In genomic region chr1:198538579-198539364, GRCh38 we compare ENCODE assay signal across 29 cellular contexts. TPM values are rescaled to one million over a fixed set of nuclear protein-coding genes. Genes with fewer than 3 reads are reported as not detected.
DNase-seq lines count a peak whose midpoint lies in the region; ATAC-seq, FAIRE-seq and TF ChIP-seq lines count a peak whose summit lies in the region.
"Had no signal": no experiment of that assay in that cellular context is flagged by ENCODE, and none has a peak within 500 bp of the region (broad histone marks: within the 10 kb centered on the region; RNA-seq: fewer than 3 reads in every experiment).

No MANE protein-coding gene starts in this region.

- no peak for TF ChIP-seq EP300 in SK-N-SH (IDR thresholded peaks at IDR 0.05; ENCODE audit: borderline replicate concordance in 1 of 2, low read depth in 1 of 2, low read length in 1 of 2)

- no peaks in the 10 kb centered on the region for H3K9me2 ChIP-seq in SK-N-SH

- TF ChIP-seq POLR2A in GM12891 (IDR thresholded peaks at IDR 0.05; ENCODE audit: low read depth, low read length), result no peak

- H3K27me3 ChIP-seq in neural progenitor cell (no peaks in the 10 kb centered on the region), SK-N-SH (ENCODE audit: insufficient read depth) (no peaks in the 10 kb centered on the region)
- H3K27me3 ChIP-seq: breast epithelium, esophagus muscularis mucosa, gastrocnemius medialis, sigmoid colon had no signal

- peak overlapping the region; percentile 42 for H3K4me3 Mint-ChIP-seq in activated CD4-positive, alpha-beta T cell treated with anti-CD3 and anti-CD28 coated beads for 36 hours
- H3K4me3 Mint-ChIP-seq in activated CD8-positive, alpha-beta T cell treated with anti-CD3 and anti-CD28 coated beads for 36 hours, result peak overlapping the region; percentile 67
- H3K4me3 Mint-ChIP-seq in neural progenitor cell, result no peak overlapping the region
- H3K4me3 Mint-ChIP-seq: neural crest cell; T-helper 1 cell treated with Interleukin-12 subunit alpha and Interleukin-12 subunit beta and Interleukin-4 antibody, amounts not matched to agents 30 μg/mL and 1 μg/mL, for 36 hours had no signal

- 95% methylated on average over 7 of the region's 7 CpGs for WGBS in SK-N-SH (ENCODE audit: low lambda C conversion rate)

- peak; percentile 45 for FAIRE-seq in GM12891 (lab: Jason Lieb, UNC)
- FAIRE-seq: colon, H1, HTR-8/SVneo had no signal

- H2AFZ ChIP-seq in neural progenitor cell (replicated peaks), result peak overlapping the region; percentile 61
- H2AFZ ChIP-seq in SK-N-SH (ENCODE audit: low read depth), result no peak overlapping the region

- H3K9ac ChIP-seq in neural progenitor cell (no peak overlapping the region), SK-N-SH (no peak overlapping the region)

- no peak overlapping the region for H3K4me2 ChIP-seq in neural progenitor cell
- H3K4me2 ChIP-seq in SK-N-SH, result no peak overlapping the region

- peaks cover under 1% of the 10 kb centered on the region for H3K9me3 Mint-ChIP-seq in activated CD4-positive, alpha-beta T cell treated with anti-CD3 and anti-CD28 coated beads for 36 hours (ENCODE audit: low read depth)
- H3K9me3 Mint-ChIP-seq in activated CD8-positive, alpha-beta T cell treated with anti-CD3 and anti-CD28 coated beads for 36 hours, result peaks cover under 1% of the 10 kb centered on the region
- H3K9me3 Mint-ChIP-seq in neural progenitor cell, result no peaks in the 10 kb centered on the region
- H3K9me3 Mint-ChIP-seq: neural crest cell had no signal

- TF ChIP-seq CTCF in activated CD8-positive, alpha-beta T cell treated with anti-CD3 and anti-CD28 coated beads for 36 hours (IDR thresholded peaks at IDR 0.05), result no peak
- TF ChIP-seq CTCF in neural progenitor cell (IDR thresholded peaks at IDR 0.05) (no peak), SK-N-SH (IDR thresholded peaks at IDR 0.05) (no peak)

- peaks cover 78% of the 10 kb centered on the region for H3K4me1 Mint-ChIP-seq in activated CD4-positive, alpha-beta T cell treated with anti-CD3 and anti-CD28 coated beads for 36 hours
- H3K4me1 Mint-ChIP-seq in activated CD8-positive, alpha-beta T cell treated with anti-CD3 and anti-CD28 coated beads for 36 hours (ENCODE audit: low read depth), result peaks cover 77% of the 10 kb centered on the region
- no peaks in the 10 kb centered on the region for H3K4me1 Mint-ChIP-seq in neural progenitor cell

- H3K79me2 ChIP-seq in neural progenitor cell (ENCODE audit: low read depth), result no peaks in the 10 kb centered on the region
- H3K79me2 ChIP-seq in SK-N-SH (ENCODE audit: insufficient read depth), result no peaks in the 10 kb centered on the region

- intact Hi-C loops in activated CD4-positive, alpha-beta T cell treated with anti-CD3 and anti-CD28 coated beads for 36 hours (cut with DNase I, micrococcal nuclease), result no loop called here
- intact Hi-C loops in activated CD8-positive, alpha-beta T cell treated with anti-CD3 and anti-CD28 coated beads for 36 hours (cut with micrococcal nuclease), result no loop called here

- peaks cover under 1% of the 10 kb centered on the region for H3K36me3 Mint-ChIP-seq in activated CD4-positive, alpha-beta T cell treated with anti-CD3 and anti-CD28 coated beads for 36 hours (ENCODE audit: low read depth)
- peaks cover 4% of the 10 kb centered on the region for H3K36me3 Mint-ChIP-seq in activated CD8-positive, alpha-beta T cell treated with anti-CD3 and anti-CD28 coated beads for 36 hours (ENCODE audit: low read depth)
- no peaks in the 10 kb centered on the region for H3K36me3 Mint-ChIP-seq in neural progenitor cell

- H3K9me3 ChIP-seq in neural progenitor cell (ENCODE audit: low read depth) (no peaks in the 10 kb centered on the region), SK-N-SH (no peaks in the 10 kb centered on the region)
- H3K9me3 ChIP-seq: breast epithelium, esophagus muscularis mucosa, gastrocnemius medialis, sigmoid colon had no signal

- POLR2A ChIA-PET in activated CD4-positive, alpha-beta T cell treated with anti-CD3 and anti-CD28 coated beads for 36 hours (lab: Charles Lee), result no interaction called here
- POLR2A ChIA-PET in activated CD8-positive, alpha-beta T cell treated with anti-CD3 and anti-CD28 coated beads for 36 hours (lab: Charles Lee), result interaction anchor here (0.7 to 1.0 kb wide), 2 partner anchors 9 to 16 kb away, joined by 3 read pairs; no protein-coding TSS in a partner anchor
- POLR2A ChIA-PET in SK-N-SH (lab: Yijun Ruan, JAX), result no interaction called here

- no peaks in the 10 kb centered on the region for H3K36me3 ChIP-seq in neural progenitor cell
- no peaks in the 10 kb centered on the region for H3K36me3 ChIP-seq in SK-N-SH (replicated peaks in 1 of 2; ENCODE audit: control insufficient read depth in 1 of 2, insufficient read depth in 2 of 2, low read length in 1 of 2)
- H3K36me3 ChIP-seq: breast epithelium, esophagus muscularis mucosa, gastrocnemius medialis, sigmoid colon had no signal

- H3K27ac ChIP-seq in neural progenitor cell (no peak overlapping the region), SK-N-SH (ENCODE audit: low read depth in 2 of 2, low read length in 1 of 2) (no peak overlapping the region)
- H3K27ac ChIP-seq: 22Rv1, breast epithelium, esophagus muscularis mucosa, gastrocnemius medialis, sigmoid colon had no signal

- H3K27me3 Mint-ChIP-seq in activated CD4-positive, alpha-beta T cell treated with anti-CD3 and anti-CD28 coated beads for 36 hours, result no peaks in the 10 kb centered on the region
- H3K27me3 Mint-ChIP-seq in activated CD8-positive, alpha-beta T cell treated with anti-CD3 and anti-CD28 coated beads for 36 hours, result no peaks in the 10 kb centered on the region
- H3K27me3 Mint-ChIP-seq in neural progenitor cell (ENCODE audit: insufficient read depth, low read depth), result no peaks in the 10 kb centered on the region

- no peak for DNase-seq in activated CD4-positive, alpha-beta T cell treated with anti-CD3 and anti-CD28 coated beads for 36 hours
- DNase-seq in activated CD4-positive, alpha-beta T cell treated with anti-CD3 and anti-CD28 coated beads, Interleukin-2, amount 50 U/mL, for 48 hours, result no peak
- DNase-seq in GM12891 (ENCODE audit: insufficient read length, low spot score) (no peak), neural progenitor cell (ENCODE audit: low spot score) (no peak), SK-N-SH (no peak)
- DNase-seq in activated CD8-positive, alpha-beta T cell treated with anti-CD3 and anti-CD28 coated beads for 36 hours, result no peak
- DNase-seq in effector CD8-positive, alpha-beta T cell (lab: John Stamatoyannopoulos, UW), result no peak
- DNase-seq: activated CD4-positive, alpha-beta T cell treated with anti-CD3 and anti-CD28 coated beads for 48 hours; gastrocnemius medialis; islet precursor cell; NCI-H1048; NCI-H2029; NCI-H2227 treated with DMSO at 0.1 percent for 48 hours; NCI-H748 treated with DMSO at 0.1 percent for 48 hours; SHP77 treated with DMSO at 0.1 percent for 48 hours; sigmoid colon had no signal

- H3K27ac Mint-ChIP-seq in activated CD4-positive, alpha-beta T cell treated with anti-CD3 and anti-CD28 coated beads for 36 hours, result peak overlapping the region; percentile 69
- peak overlapping the region; percentile 91 for H3K27ac Mint-ChIP-seq in activated CD8-positive, alpha-beta T cell treated with anti-CD3 and anti-CD28 coated beads for 36 hours
- H3K27ac Mint-ChIP-seq in neural progenitor cell, result no peak overlapping the region
- H3K27ac Mint-ChIP-seq: T-helper 1 cell treated with Interleukin-12 subunit alpha and Interleukin-12 subunit beta and Interleukin-4 antibody, amounts not matched to agents 30 μg/mL and 1 μg/mL, for 36 hours had no signal

- no peaks in the 10 kb centered on the region for H3F3A ChIP-seq in neural progenitor cell (ENCODE audit: low read depth)
- peaks cover 3% of the 10 kb centered on the region for H3F3A ChIP-seq in SK-N-SH (replicated peaks; ENCODE audit: insufficient read depth)

- no peak for ATAC-seq in activated CD4-positive, alpha-beta T cell treated with anti-CD3 and anti-CD28 coated beads for 36 hours
- no peak for ATAC-seq in activated CD8-positive, alpha-beta T cell treated with anti-CD3 and anti-CD28 coated beads for 36 hours
- ATAC-seq in HG03521 (IDR thresholded peaks at IDR 0.05; ENCODE audit: unreplicated experiment), result no peak
- ATAC-seq: gastrocnemius medialis had no signal

- no peaks in the 10 kb centered on the region for H4K20me1 ChIP-seq in neural progenitor cell (ENCODE audit: low read depth)
- H4K20me1 ChIP-seq in SK-N-SH (ENCODE audit: insufficient read depth), result no peaks in the 10 kb centered on the region

- CTCF ChIA-PET in activated CD4-positive, alpha-beta T cell treated with anti-CD3 and anti-CD28 coated beads for 36 hours (lab: Charles Lee), result interaction anchor here (0.7 to 1.2 kb wide), 2 partner anchors 11 to 82 kb away, joined by 3 read pairs; no protein-coding TSS in a partner anchor
- CTCF ChIA-PET in activated CD8-positive, alpha-beta T cell treated with anti-CD3 and anti-CD28 coated beads for 36 hours (lab: Charles Lee), result interaction anchor here (0.9 kb wide), 2 partner anchors 9 to 15 kb away, joined by 3 read pairs; no protein-coding TSS in a partner anchor
- CTCF ChIA-PET in SK-N-SH (lab: Yijun Ruan, JAX), result no interaction called here

- no peak for TF ChIP-seq RAD21 in SK-N-SH (IDR thresholded peaks at IDR 0.05; ENCODE audit: low read length)

- H3K4me1 ChIP-seq in neural progenitor cell (peaks cover 3% of the 10 kb centered on the region), SK-N-SH (ENCODE audit: control insufficient read depth in 1 of 2, insufficient read depth in 2 of 2, low read depth in 1 of 2, low read length in 1 of 2) (peaks cover 0 to 5% of the 10 kb centered on the region in 2 experiments; a peak in 2 of 4 replicates)
- H3K4me1 ChIP-seq: esophagus muscularis mucosa, gastrocnemius medialis, sigmoid colon had no signal

- H3K4me3 ChIP-seq in neural progenitor cell (no peak overlapping the region), SK-N-SH (ENCODE audit: low read depth in 2 of 2, low read length in 1 of 2) (no peak overlapping the region)
- H3K4me3 ChIP-seq: breast epithelium, esophagus muscularis mucosa, gastrocnemius medialis, sigmoid colon had no signal

TF ChIP-seq in GM12891, 5 proteins besides CTCF, POLR2A, EP300 and RAD21 (continues in another document):
- TF ChIP-seq POU2F2 (IDR thresholded peaks at IDR 0.05; ENCODE audit: low read depth, low read length) (no peak), PAX5 (IDR thresholded peaks at IDR 0.05; ENCODE audit: insufficient read depth, low read length, severe bottlenecking) (no peak), POLR2AphosphoS5 (IDR thresholded peaks at IDR 0.05; ENCODE audit: low read depth, low read length) (no peak)

TF ChIP-seq in SK-N-SH, 30 proteins besides CTCF, POLR2A, EP300 and RAD21 (continues in another document):
- no peak for TF ChIP-seq JUND (IDR thresholded peaks at IDR 0.05)
- no peak for TF ChIP-seq TAF1 (IDR thresholded peaks at IDR 0.05; ENCODE audit: borderline replicate concordance, low read depth, low read length)

RNA-seq across cellular contexts. Expression of gene ATP6V1G3, which starts 1.7 kb away (rescaled TPM):
- not detected for total RNA-seq in activated CD4-positive, alpha-beta T cell treated with anti-CD3 and anti-CD28 coated beads for 36 hours
- polyA plus RNA-seq in GM12891 (2012; ENCODE audit: low read depth, missing spikeins), result not detected
- total RNA-seq in activated CD8-positive, alpha-beta T cell treated with anti-CD3 and anti-CD28 coated beads for 36 hours, result not detected
- not detected in 2 replicates for total RNA-seq in neural progenitor cell (ENCODE audit: low replicate concordance)
- polyA plus RNA-seq in SK-N-SH (2012; rRNA removed), result not detected in 2 replicates
- polyA plus RNA-seq in SK-N-SH (2012; cell fraction: cytosol; rRNA removed), result 0.20 and 0.31 TPM in 2 replicates
- polyA plus RNA-seq in SK-N-SH (2012; cell fraction: nucleus; rRNA removed), result not detected in 2 replicates
- total RNA-seq: breast epithelium, Daoy, esophagus muscularis mucosa, gastrocnemius medialis, H1, liver, mononuclear cell, neural crest cell, posterior vena cava, sigmoid colon had no signal
- polyA plus RNA-seq: H1, liver, sigmoid colon had no signal
